In the genomic region with DNA sequence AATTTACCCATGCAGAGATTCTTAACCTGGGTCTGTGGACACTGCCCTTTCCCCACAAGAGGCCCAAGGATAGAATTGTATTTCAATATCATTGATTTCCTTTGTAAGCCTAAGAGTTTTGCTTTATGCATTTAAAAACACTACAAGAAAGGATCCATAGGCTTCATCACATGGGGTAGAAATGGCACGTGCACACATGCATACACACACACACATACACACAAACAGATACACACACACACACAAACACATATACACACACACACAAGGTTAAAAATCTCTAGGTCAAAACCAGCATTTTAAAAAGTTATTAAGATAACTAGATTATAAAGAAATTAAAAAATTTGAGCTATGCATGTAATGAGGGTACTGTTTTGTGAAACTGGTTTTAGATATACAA, we compare ENCODE assay signal across 1 cellular context.
TF ChIP-seq lines count a peak whose summit lies in the region.

No MANE protein-coding gene starts in this region.

TF ChIP-seq in GM12878, 131 proteins besides CTCF, POLR2A, EP300 and RAD21:
- TF ChIP-seq RAD51 (IDR thresholded peaks at IDR 0.05) = 0 out of 2 replicates have a peak, but pooled peaks have one; percentile 27
- no peak for TF ChIP-seq ZNF274 (IDR thresholded peaks at IDR 0.05; ENCODE audit: insufficient read depth, insufficient read length)
- peak; percentile 75 to 85 for TF ChIP-seq BHLHE40 (IDR thresholded peaks at IDR 0.05; ENCODE audit: borderline replicate concordance in 1 of 2, low read depth in 2 of 2, low read length in 1 of 2)
TF ChIP-seq in GM12878: peak in this region for 2.
